24 cellular contexts compared by ENCODE assay signal in the genomic region with DNA sequence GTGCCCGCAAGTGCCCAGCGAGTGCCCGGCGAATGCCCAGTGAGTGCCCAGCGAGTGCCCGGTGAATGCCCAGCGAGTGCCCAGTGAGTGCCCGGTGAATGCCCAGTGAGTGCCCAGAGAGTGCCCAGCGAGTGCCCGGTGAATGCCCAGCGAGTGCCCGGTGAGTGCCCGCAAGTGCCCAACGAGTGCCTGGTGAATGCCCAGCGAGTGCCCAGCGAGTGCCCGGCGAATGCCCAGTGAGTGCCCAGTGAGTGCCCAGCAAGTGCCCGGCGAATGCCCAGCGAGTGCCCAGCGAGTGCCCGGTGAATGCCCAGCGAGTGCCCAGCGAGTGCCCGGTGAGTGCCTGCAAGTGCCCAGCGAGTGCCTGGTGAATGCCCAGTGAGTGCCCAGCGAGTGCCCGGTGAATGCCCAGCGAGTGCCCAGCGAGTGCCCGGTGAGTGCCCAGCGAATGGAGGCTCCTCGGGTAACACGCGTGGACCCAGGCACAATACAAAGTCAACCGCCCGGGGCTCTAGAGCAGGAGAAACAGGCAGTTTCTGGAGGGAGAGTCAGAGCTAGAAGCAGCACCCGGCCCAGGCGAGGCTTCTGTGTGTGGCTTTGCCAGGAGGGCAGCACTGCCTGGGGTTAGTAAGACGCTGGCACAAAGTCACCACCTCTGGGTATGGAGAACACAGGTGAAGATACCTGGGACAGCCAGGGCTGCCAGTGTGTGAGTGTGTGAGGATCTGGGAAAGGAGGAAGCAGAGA. TPM values are rescaled to one million over a fixed set of nuclear protein-coding genes. Genes with fewer than 3 reads are reported as not detected.
"Had no signal": no experiment of that assay in that cellular context is flagged by ENCODE, and none has a peak within 500 bp of the region (broad histone marks: within the 10 kb centered on the region; RNA-seq: fewer than 3 reads in every experiment).

No MANE protein-coding gene starts in this region.

- H3K27ac Mint-ChIP-seq: activated B cell treated with CpG ODN at 0.5 μM for 24 hours; activated CD4-positive, alpha-beta T cell treated with anti-CD3 and anti-CD28 coated beads for 36 hours; activated naive CD4-positive, alpha-beta T cell treated with anti-CD3 and anti-CD28 coated beads for 36 hours; naive B cell; stimulated activated memory B cell treated with anti-CD40 and anti-IgM and Interleukin-4, amounts not matched to agents 10 μg/mL and 1 μg/mL and 100 μg/mL, for 72 hours; type B pancreatic cell had no signal

- DNase-seq: activated B cell treated with CpG ODN at 0.5 μM for 24 hours; activated CD4-positive, alpha-beta T cell treated with anti-CD3 and anti-CD28 coated beads for 36 hours; activated CD4-positive, alpha-beta T cell treated with anti-CD3 and anti-CD28 coated beads, Interleukin-2, amount 50 U/mL, for 48 hours; activated effector memory CD4-positive, alpha-beta T cell treated with Interleukin-2 at 50 U/mL for 16 hours; activated naive CD4-positive, alpha-beta T cell treated with anti-CD3 and anti-CD28 coated beads for 36 hours; activated T-cell treated with anti-CD3 and anti-CD28 coated beads, Interleukin-2, amount 50 U/mL, for 48 hours; amygdala; cerebellar nuclear complex; cortex of kidney; heart left ventricle; naive B cell; occipital lobe; small intestine; stimulated activated CD4-positive, alpha-beta T cell treated with anti-CD3 and anti-CD28 coated beads, Interleukin-15, amount 100 ng/mL, for 24 hours; T-helper 1 cell; T1000; testis had no signal

- H3K36me3 Mint-ChIP-seq: naive B cell; stimulated activated memory B cell treated with anti-CD40 and anti-IgM and Interleukin-4, amounts not matched to agents 10 μg/mL and 1 μg/mL and 100 μg/mL, for 72 hours; type B pancreatic cell had no signal

- H3K4me3 Mint-ChIP-seq: activated B cell treated with CpG ODN at 0.5 μM for 24 hours; activated CD4-positive, alpha-beta T cell treated with anti-CD3 and anti-CD28 coated beads for 36 hours; activated naive CD4-positive, alpha-beta T cell treated with anti-CD3 and anti-CD28 coated beads for 36 hours; naive B cell; stimulated activated memory B cell treated with anti-CD40 and anti-IgM and Interleukin-4, amounts not matched to agents 10 μg/mL and 1 μg/mL and 100 μg/mL, for 72 hours; type B pancreatic cell had no signal

- H3K36me3 ChIP-seq: gastroesophageal sphincter, heart left ventricle had no signal

- H3K9me3 Mint-ChIP-seq: activated B cell treated with CpG ODN at 0.5 μM for 24 hours; activated naive CD4-positive, alpha-beta T cell treated with anti-CD3 and anti-CD28 coated beads for 36 hours; naive B cell; stimulated activated memory B cell treated with anti-CD40 and anti-IgM and Interleukin-4, amounts not matched to agents 10 μg/mL and 1 μg/mL and 100 μg/mL, for 72 hours; type B pancreatic cell had no signal

- H3K27me3 ChIP-seq: testis had no signal

- H3K4me3 ChIP-seq: heart left ventricle, lung, testis had no signal

- H3K4me1 ChIP-seq: testis had no signal

- H3K4me1 Mint-ChIP-seq: activated B cell treated with CpG ODN at 0.5 μM for 24 hours; activated CD4-positive, alpha-beta T cell treated with anti-CD3 and anti-CD28 coated beads for 36 hours; naive B cell; stimulated activated memory B cell treated with anti-CD40 and anti-IgM and Interleukin-4, amounts not matched to agents 10 μg/mL and 1 μg/mL and 100 μg/mL, for 72 hours had no signal

- ATAC-seq: activated CD4-positive, alpha-beta T cell treated with anti-CD3 and anti-CD28 coated beads for 36 hours; gastroesophageal sphincter; sciatic nerve had no signal

- H3K27ac ChIP-seq: epithelial cell of prostate, heart left ventricle, testis had no signal

- H3K9me3 ChIP-seq: gastroesophageal sphincter, heart left ventricle, testis had no signal

RNA-seq across cellular contexts. Expression of a gene that starts 38.2 kb away (rescaled TPM):
- total RNA-seq: activated naive CD4-positive, alpha-beta T cell treated with anti-CD3 and anti-CD28 coated beads for 36 hours; mesenteric fat pad had no signal
